19 cellular contexts compared by ENCODE assay signal in genomic region chr7:133183042-133183441, GRCh38.
"Had no signal": no experiment of that assay in that cellular context is flagged by ENCODE, and none has a peak within 500 bp of the region (broad histone marks: within the 10 kb centered on the region; RNA-seq: fewer than 3 reads in every experiment).

No MANE protein-coding gene starts in this region.

- H3K9me3 ChIP-seq: ascending aorta had no signal

- H3K36me3 ChIP-seq: ascending aorta, cardiac muscle cell, WERI-Rb-1 had no signal

- H3K27me3 ChIP-seq: ascending aorta, cardiac muscle cell had no signal

- H3K4me1 ChIP-seq: ascending aorta had no signal

- H3K4me3 ChIP-seq: ascending aorta, cardiac muscle cell, SK-N-MC had no signal

- DNase-seq: activated CD4-positive, alpha-beta T cell treated with anti-CD3 and anti-CD28 coated beads for 4 hours; activated CD8-positive, alpha-beta memory T cell treated with anti-CD3 and anti-CD28 coated beads, Interleukin-2, amount 50 U/mL, for 48 hours; activated CD8-positive, alpha-beta T cell treated with anti-CD3 and anti-CD28 coated beads, Interleukin-2, amount 10 ng/mL, durations not matched to agents 7 days and 5 days; activated naive CD4-positive, alpha-beta T cell treated with anti-CD3 and anti-CD28 coated beads, Interleukin-2, amount 50 U/mL, for 16 hours; activated naive CD8-positive, alpha-beta T cell treated with anti-CD3 and anti-CD28 coated beads, Interleukin-2, amount 10 ng/mL, durations not matched to agents 7 days and 5 days; activated T-cell treated with anti-CD3 and anti-CD28 coated beads, Interleukin-2, amount 50 U/mL, for 1 hour; Kasumi-1; KBM-7; NCI-H1417 treated with DMSO at 0.1 percent for 48 hours; NCI-H1694; NCI-H2227 treated with DMSO at 0.1 percent for 48 hours; NCI-H446 treated with DMSO at 0.1 percent for 48 hours; NCI-H524 treated with DMSO at 0.1 percent for 48 hours; T-helper 1 cell; WERI-Rb-1 had no signal

- ATAC-seq: activated CD4-positive, CD25-positive, alpha-beta regulatory T cell treated with anti-CD3 and anti-CD28 coated beads, Interleukin-2, amount 50 U/mL, for 24 hours; activated CD8-positive, alpha-beta T cell treated with anti-CD3 and anti-CD28 coated beads, Interleukin-2, amount 10 ng/mL, durations not matched to agents 7 days and 5 days had no signal

- H3K27ac ChIP-seq: ascending aorta, cardiac muscle cell, SK-N-MC, WERI-Rb-1 had no signal
